8 cellular contexts compared by ENCODE assay signal in genomic region chr4:55947912-55948725, GRCh38. TPM values are rescaled to one million over a fixed set of nuclear protein-coding genes. Genes with fewer than 3 reads are reported as not detected.
A peak's percentile ranks its signal among the peaks of the same experiment; 100 is the strongest.
DNase-seq lines count a peak whose midpoint lies in the region; ATAC-seq and TF ChIP-seq lines count a peak whose summit lies in the region.

No MANE protein-coding gene starts in this region.

- H3K36me3 ChIP-seq in BJ (ENCODE audit: control insufficient read depth, insufficient read depth, low read length) = no peaks in the 10 kb centered on the region
- peaks cover 7% of the 10 kb centered on the region for H3K36me3 ChIP-seq in neural progenitor cell
- H3K36me3 ChIP-seq in vagina = no peaks in the 10 kb centered on the region

- H3F3A ChIP-seq in neural progenitor cell (ENCODE audit: low read depth) = peaks cover 32% of the 10 kb centered on the region

- DNase-seq in BJ (ENCODE audit: low read depth) (peak; percentile 72), Kasumi-1 (lab: John Stamatoyannopoulos, UW) (peak; percentile 84 to 94), neural progenitor cell (ENCODE audit: low spot score) (no peak), vagina (ENCODE audit: extremely low spot score in 2 of 2) (no peak), epidermal melanocyte (ENCODE audit: insufficient read length, low spot score) (no peak)
- DNase-seq in activated CD4-positive, alpha-beta T cell treated with anti-CD3 and anti-CD28 coated beads, Interleukin-2, amount 50 U/mL, for 4 hours = peak; percentile 32 to 41

- H3K27ac Mint-ChIP-seq in neural progenitor cell = peak overlapping the region; percentile 29

- peak overlapping the region; percentile 96 for H3K4me3 Mint-ChIP-seq in neural progenitor cell

- H3K27me3 ChIP-seq in BJ (ENCODE audit: control insufficient read depth, insufficient read depth, low read length) = no peaks in the 10 kb centered on the region
- H3K27me3 ChIP-seq in neural progenitor cell = no peaks in the 10 kb centered on the region
- no peaks in the 10 kb centered on the region for H3K27me3 ChIP-seq in vagina

- no peak overlapping the region for H3K9ac ChIP-seq in neural progenitor cell

- H4K20me1 ChIP-seq in neural progenitor cell (ENCODE audit: low read depth) = no peaks in the 10 kb centered on the region

- TF ChIP-seq CTCF in BJ (IDR thresholded peaks at IDR 0.05; ENCODE audit: insufficient read depth, low read depth, low read length) = no peak
- no peak for TF ChIP-seq CTCF in neural progenitor cell (IDR thresholded peaks at IDR 0.05)
- TF ChIP-seq CTCF in vagina (IDR thresholded peaks at IDR 0.05) = no peak

- H3K4me1 ChIP-seq in neural progenitor cell (peaks cover 17% of the 10 kb centered on the region), vagina (peaks cover 33% of the 10 kb centered on the region)

- H3K27ac ChIP-seq in neural progenitor cell (no peak overlapping the region), vagina (peak overlapping the region; percentile 91)

- H3K9me3 ChIP-seq in neural progenitor cell (ENCODE audit: low read depth) (no peaks in the 10 kb centered on the region), vagina (no peaks in the 10 kb centered on the region)

- H2AFZ ChIP-seq in neural progenitor cell (replicated peaks) = peak overlapping the region; percentile 89

- no peak for TF ChIP-seq POLR2A in vagina (IDR thresholded peaks at IDR 0.05)

- intact Hi-C loops in vagina (cut with DNase I) = no loop called here

- POLR2A ChIA-PET in BJ (lab: Charles Lee) = interaction anchor here (1.0 kb wide), 1 partner anchor 16 kb away, joined by 3 read pairs; no protein-coding TSS in a partner anchor

- no peaks in the 10 kb centered on the region for H3K9me3 Mint-ChIP-seq in neural progenitor cell

- peak overlapping the region; percentile 75 for H3K4me3 ChIP-seq in BJ (ENCODE audit: low read depth, low read length)
- H3K4me3 ChIP-seq in neural progenitor cell = peak overlapping the region; percentile 65
- H3K4me3 ChIP-seq in vagina = peak overlapping the region; percentile 60 to 68

- CTCF ChIA-PET in BJ (lab: Yijun Ruan, JAX) = interaction anchor here (0.6 to 3.3 kb wide), 26 partner anchors 8 to 488 kb away, joined by 3 to 32 read pairs (median 5); partner anchors contain the start of gene PAICS

- ATAC-seq in GM19438 (IDR thresholded peaks at IDR 0.05; ENCODE audit: low read depth, unreplicated experiment) (peak; percentile 4), esophagus mucosa (peak; percentile 43)

- H3K4me2 ChIP-seq in neural progenitor cell = peak overlapping the region; percentile 95

- H3K4me1 Mint-ChIP-seq in neural progenitor cell = peaks cover 17% of the 10 kb centered on the region

- no peaks in the 10 kb centered on the region for H3K27me3 Mint-ChIP-seq in neural progenitor cell (ENCODE audit: insufficient read depth, low read depth)

- peaks cover 34% of the 10 kb centered on the region for H3K79me2 ChIP-seq in neural progenitor cell (ENCODE audit: low read depth)

- peaks cover 4% of the 10 kb centered on the region for H3K36me3 Mint-ChIP-seq in neural progenitor cell

RNA-seq across cellular contexts. Expression of gene CEP135, which starts 0.6 kb away (rescaled TPM):
- 2.0 and 3.6 TPM in 2 replicates for polyA plus RNA-seq in BJ (2011; rRNA removed)
- 3.1 and 3.5 TPM in 2 replicates for polyA minus RNA-seq in BJ (2011; rRNA and poly(A)+ RNA removed)
- total RNA-seq in esophagus mucosa (4.0 TPM), neural progenitor cell (ENCODE audit: low replicate concordance) (25.8 and 40.4 TPM in 2 replicates), vagina (6.1 TPM)

Comparison
In these comparisons a context has a peak if more than half of its experiments do, and no peak if none do; other contexts are left out.
1. DNase-seq: peak in BJ (single experiment), Kasumi-1 (2 of 2) and activated CD4-positive, alpha-beta T cell treated with anti-CD3 and anti-CD28 coated beads, Interleukin-2, amount 50 U/mL, for 4 hours (2 of 2); none in neural progenitor cell (single experiment), vagina (0 of 2) and epidermal melanocyte (single experiment).
2. Peak in every context shown above with its lines, with median percentiles within 50 percentile points of each other: H3K4me3 ChIP-seq.